Comparison of ENCODE assay signal across 10 cellular contexts in the genomic region with DNA sequence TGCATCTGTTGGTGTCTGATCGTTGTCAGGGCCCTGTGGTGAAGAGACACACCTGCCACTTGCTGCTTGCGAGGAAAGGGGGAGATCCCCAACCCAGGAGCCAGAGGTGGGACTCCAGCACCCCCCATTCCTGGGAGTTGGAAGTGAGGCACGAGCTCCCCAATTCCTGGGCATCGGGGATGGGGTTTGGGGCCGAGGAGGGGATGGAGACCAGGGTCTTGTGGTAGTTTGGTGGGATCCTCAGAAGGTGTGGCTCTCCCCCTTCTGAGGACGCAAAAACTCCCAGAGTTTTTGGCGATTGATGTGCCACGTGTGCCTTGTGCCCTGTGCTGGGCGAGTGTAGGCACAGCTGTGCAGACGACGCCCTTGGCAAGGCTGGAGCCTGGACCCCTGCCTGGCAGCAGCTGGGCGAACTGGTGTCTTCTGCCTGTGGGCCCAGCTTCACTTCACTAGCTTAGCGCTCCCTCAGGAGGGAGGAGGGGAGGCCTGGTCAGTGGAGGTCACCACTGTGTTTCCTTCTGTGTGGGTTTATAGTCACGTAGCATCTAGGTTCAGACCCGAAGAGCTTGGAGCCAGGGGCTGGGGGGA. TPM values are rescaled to one million over a fixed set of nuclear protein-coding genes. Genes with fewer than 3 reads are reported as not detected.
DNase-seq lines count a peak whose midpoint lies in the region; ATAC-seq and TF ChIP-seq lines count a peak whose summit lies in the region.
"Had no signal": no experiment of that assay in that cellular context is flagged by ENCODE, and none has a peak within 500 bp of the region (broad histone marks: within the 10 kb centered on the region; RNA-seq: fewer than 3 reads in every experiment).

No MANE protein-coding gene starts in this region.

- H3K9me2 ChIP-seq in Karpas-422 (replicated peaks; ENCODE audit: insufficient read depth, low read length): no peaks in the 10 kb centered on the region

- DNase-seq in Karpas-422: no peak
- DNase-seq in dorsolateral prefrontal cortex: peak in 1 of 10 donors; percentile 43
- peak; percentile 67 for DNase-seq in posterior vena cava (ENCODE audit: low spot score)
- no peak for DNase-seq in kidney glomerular epithelial cell (lab: John Stamatoyannopoulos, UW)
- no peak for DNase-seq in activated gamma-delta T cell (lab: John Stamatoyannopoulos, UW)
- no peak for DNase-seq in NCI-H510A treated with DMSO at 0.1 percent for 48 hours (lab: John Stamatoyannopoulos, UW)
- DNase-seq: NCI-H187 had no signal

- H3K4me1 ChIP-seq in Karpas-422 (ENCODE audit: low read length): peaks cover 28% of the 10 kb centered on the region

- peaks cover 21% of the 10 kb centered on the region for H4K20me1 ChIP-seq in Karpas-422 (ENCODE audit: insufficient read depth, low read depth, low read length)

- H2AFZ ChIP-seq in Karpas-422 (ENCODE audit: low read length): no peak overlapping the region

- H3K79me2 ChIP-seq in Karpas-422 (ENCODE audit: low read length): peaks cover 59% of the 10 kb centered on the region

- H3K4me2 ChIP-seq in Karpas-422 (ENCODE audit: low read depth, low read length, poor library complexity, severe bottlenecking): no peak overlapping the region

- ATAC-seq in HG02852 (IDR thresholded peaks at IDR 0.05; ENCODE audit: unreplicated experiment): no peak

- H3K9ac ChIP-seq in Karpas-422 (ENCODE audit: low read length): peak overlapping the region; percentile 89; the same call in 1 of the 2 replicates

- H3K27me3 ChIP-seq in Karpas-422 (ENCODE audit: low read length): no peaks in the 10 kb centered on the region
- no peaks in the 10 kb centered on the region for H3K27me3 ChIP-seq in dorsolateral prefrontal cortex
- H3K27me3 ChIP-seq: ascending aorta had no signal

- no peaks in the 10 kb centered on the region for H3K36me3 ChIP-seq in Karpas-422 (ENCODE audit: insufficient read depth, low read length)

- no peak for TF ChIP-seq CTCF in C4-2B (conservative IDR thresholded peaks at IDR 0.05)
- TF ChIP-seq CTCF in dorsolateral prefrontal cortex (IDR thresholded peaks at IDR 0.05 in 54 of 56, conservative IDR thresholded peaks at IDR 0.05 in 2 of 56; ENCODE audit: low read depth in 1 of 56, partially characterized antibody in 56 of 56): no peak

- H3K9me3 ChIP-seq in Karpas-422 (ENCODE audit: low read length): no peaks in the 10 kb centered on the region
- H3K9me3 ChIP-seq: ascending aorta had no signal

- H3K27ac ChIP-seq in C4-2B (peak overlapping the region; percentile 92), Karpas-422 (ENCODE audit: low read length) (no peak overlapping the region), dorsolateral prefrontal cortex (peak overlapping the region in 49 of 59 donors; percentile 2 to 100 (median 96))

- H3K4me3 ChIP-seq in Karpas-422 (ENCODE audit: low read length) (no peak overlapping the region), dorsolateral prefrontal cortex (peak overlapping the region in 39 of 59 donors; percentile 3 to 100 (median 97))

- intact Hi-C loops in dorsolateral prefrontal cortex (cut with DNase I): loop anchor here in 1 of 2 donors (5.0 kb wide), 1 partner anchor 345 kb away; a partner anchor contains a TSS
- intact Hi-C loops in posterior vena cava (cut with DNase I): no loop called here

RNA-seq across cellular contexts. Expression of a gene that starts 2.6 kb away (rescaled TPM):
- total RNA-seq in Karpas-422 (2014; rRNA removed; shearing (Covaris generic); ENCODE audit: low replicate concordance): 74.4 and 203 TPM in 2 replicates
- total RNA-seq in dorsolateral prefrontal cortex (100 to 1,000 TPM; 226 to 417 (median 315) TPM), posterior vena cava (100 to 1,000 TPM; 220 to 234 TPM)

RNA-seq across cellular contexts. Expression of a gene that starts 7.0 kb away (rescaled TPM):
- 0.69 TPM in 1 of 2 replicates, not detected in the other for total RNA-seq in Karpas-422 (2014; rRNA removed; shearing (Covaris generic); ENCODE audit: low replicate concordance)
- total RNA-seq in dorsolateral prefrontal cortex (10 to 100 TPM in 112 of 120 experiments, 1 to 10 TPM in 8; 6.4 to 80.4 (median 20.6) TPM), posterior vena cava (1 to 10 TPM; 6.9 to 8.2 TPM)

RNA-seq across cellular contexts. Expression of a gene that starts 22.9 kb away (rescaled TPM):
- 3.2 and 3.6 TPM in 2 replicates for total RNA-seq in Karpas-422 (2014; rRNA removed; shearing (Covaris generic); ENCODE audit: low replicate concordance)
- total RNA-seq in dorsolateral prefrontal cortex (10 to 100 TPM in 55 of 120 experiments, 1 to 10 TPM in 65; 6.6 to 16.0 (median 9.7) TPM), posterior vena cava (1 to 10 TPM; 7.4 to 7.8 TPM)

RNA-seq across cellular contexts. Expression of a gene that starts 33.6 kb away (rescaled TPM):
- 76.6 and 79.2 TPM in 2 replicates for total RNA-seq in Karpas-422 (2014; rRNA removed; shearing (Covaris generic); ENCODE audit: low replicate concordance)
- 10 to 100 TPM; 31.4 to 79.7 (median 54.4) TPM for total RNA-seq in dorsolateral prefrontal cortex
- total RNA-seq in posterior vena cava: 10 to 100 TPM; 30.0 to 30.9 TPM

RNA-seq across cellular contexts. Expression of a gene that starts 39.6 kb away (rescaled TPM):
- total RNA-seq in Karpas-422 (2014; rRNA removed; shearing (Covaris generic); ENCODE audit: low replicate concordance): 10.4 and 24.7 TPM in 2 replicates
- total RNA-seq in dorsolateral prefrontal cortex (10 to 100 TPM; 10.3 to 25.9 (median 17.7) TPM), posterior vena cava (1 to 10 TPM; 7.8 to 8.0 TPM)
